In genomic region chr2:9142551-9143263, GRCh38 we compare ENCODE assay signal across 8 cellular contexts.
DNase-seq lines count a peak whose midpoint lies in the region; ATAC-seq and TF ChIP-seq lines count a peak whose summit lies in the region.

No MANE protein-coding gene starts in this region.

- no peak overlapping the region for H3K9ac ChIP-seq in iPS-15b (ENCODE audit: low read depth, low read length)

- H3K4me1 ChIP-seq in iPS-15b (ENCODE audit: control insufficient read depth, insufficient read depth, low read length) = peaks cover 9% of the 10 kb centered on the region

- peak; percentile 68 for DNase-seq in GM12865 (ENCODE audit: low read depth)
- peak; percentile 61 for DNase-seq in HFF-Myc (ENCODE audit: extremely low read depth, low read depth)
- peak; percentile 78 for DNase-seq in NCI-H1694 (lab: John Stamatoyannopoulos, UW)
- peak; percentile 83 for DNase-seq in UCSD-AML1 (lab: John Stamatoyannopoulos, UW; ENCODE audit: unreplicated experiment)
- DNase-seq in brain microvascular endothelial cell = peak; percentile 85
- peak; percentile 52 for DNase-seq in skeletal muscle cell (ENCODE audit: low read depth)

- no peak overlapping the region; the same call in 1 of the 2 replicates for H3K4me3 ChIP-seq in GM12865 (ENCODE audit: low read depth, low read length)
- peak overlapping the region; percentile 28 for H3K4me3 ChIP-seq in HFF-Myc (replicated peaks; ENCODE audit: low read depth, low read length)
- peak overlapping the region; percentile 29 for H3K4me3 ChIP-seq in brain microvascular endothelial cell (ENCODE audit: low read depth, low read length)
- H3K4me3 ChIP-seq in iPS-15b (ENCODE audit: low read depth, low read length) = peak overlapping the region; percentile 45
- H3K4me3 ChIP-seq in skeletal muscle cell (ENCODE audit: low read depth, low read length) = peak overlapping the region; percentile 17

- in situ Hi-C loops in brain microvascular endothelial cell (cut with HindIII; ENCODE audit: low pct_ligation_motif_present, low sequenced_read_pairs) = no loop called here

- no peak for ATAC-seq in HG03378 (IDR thresholded peaks at IDR 0.05; ENCODE audit: unreplicated experiment)

- H3K27me3 ChIP-seq in brain microvascular endothelial cell (replicated peaks) (no peaks in the 10 kb centered on the region), iPS-15b (ENCODE audit: control insufficient read depth, insufficient read depth, low read length) (peaks cover 67% of the 10 kb centered on the region)

- peak overlapping the region; percentile 48 for H3K27ac ChIP-seq in brain microvascular endothelial cell

- H3K36me3 ChIP-seq in brain microvascular endothelial cell (replicated peaks) (no peaks in the 10 kb centered on the region), iPS-15b (ENCODE audit: control insufficient read depth, insufficient read depth, low read length) (no peaks in the 10 kb centered on the region)

- TF ChIP-seq CTCF in GM12865 (IDR thresholded peaks at IDR 0.05; ENCODE audit: insufficient read depth, low read depth, low read length, missing control alignments) (peak; percentile 95), HFF-Myc (IDR thresholded peaks at IDR 0.05; ENCODE audit: low read depth, low read length, missing control alignments) (peak; percentile 95), brain microvascular endothelial cell (IDR thresholded peaks at IDR 0.05; ENCODE audit: low read depth, low read length, missing control alignments) (peak; percentile 97)

- H3K9me3 ChIP-seq in iPS-15b (ENCODE audit: control insufficient read depth, insufficient read depth, low read length) = no peaks in the 10 kb centered on the region
